8 cellular contexts compared by ENCODE assay signal in the genomic region with DNA sequence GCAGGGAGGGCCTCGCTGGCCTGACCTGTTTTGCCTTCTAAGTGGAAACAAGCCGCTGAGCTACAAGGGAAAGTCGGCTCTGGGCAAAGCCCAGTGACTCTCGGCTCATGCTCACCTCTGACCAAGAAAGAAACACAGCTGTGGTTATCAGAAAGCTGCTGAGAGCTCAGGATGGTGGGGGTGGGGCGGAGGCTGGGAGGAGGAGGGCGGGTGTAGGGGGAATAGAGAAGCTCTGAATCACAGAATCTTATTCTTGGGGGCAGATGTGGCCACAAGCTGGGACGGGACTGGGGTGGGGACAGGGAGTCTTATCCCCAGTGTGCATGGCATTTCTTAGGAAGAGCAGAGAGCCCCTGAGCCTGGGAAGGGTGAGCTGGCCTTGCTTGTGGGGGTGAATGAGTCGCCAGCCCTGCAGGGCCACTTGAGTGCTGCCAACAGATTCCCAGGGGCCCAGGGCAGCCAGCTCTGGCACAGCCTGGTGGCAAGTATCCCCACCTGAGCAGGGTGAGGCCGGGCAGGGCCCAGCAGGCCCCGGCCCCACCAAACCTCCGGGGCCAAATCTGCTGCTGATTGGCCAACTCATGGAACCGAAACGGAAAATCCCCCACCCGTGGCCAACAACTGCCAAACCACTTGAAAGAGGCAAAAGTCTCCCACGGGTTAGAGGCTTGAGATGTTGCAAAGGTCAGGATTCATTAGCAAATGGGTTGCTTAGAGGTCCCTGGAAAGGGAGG.
DNase-seq lines count a peak whose midpoint lies in the region; ATAC-seq and FAIRE-seq lines count a peak whose summit lies in the region.
"Had no signal": no experiment of that assay in that cellular context is flagged by ENCODE, and none has a peak within 500 bp of the region (broad histone marks: within the 10 kb centered on the region; RNA-seq: fewer than 3 reads in every experiment).

No MANE protein-coding gene starts in this region.

- DNase-seq in RCC 7860 (ENCODE audit: low spot score) (peak; percentile 93), iris pigment epithelial cell (ENCODE audit: low read depth) (peak; percentile 92), NCI-H526 (lab: John Stamatoyannopoulos, UW) (no peak)
- DNase-seq in activated naive CD8-positive, alpha-beta T cell treated with anti-CD3 and anti-CD28 coated beads, Interleukin-2, amount 50 U/mL, for 16 hours (ENCODE audit: low read depth, low spot score) = peak; percentile 28
- peak; percentile 59 to 69 for DNase-seq in stimulated activated CD4-positive, alpha-beta T cell treated with anti-CD3 and anti-CD28 coated beads, Interleukin-2, amount 100 ng/mL, for 48 hours

- peak; percentile 74 for FAIRE-seq in RCC 7860 (lab: Jason Lieb, UNC)
- FAIRE-seq: islet of Langerhans had no signal

- ATAC-seq in GM18909 (IDR thresholded peaks at IDR 0.05; ENCODE audit: poor library complexity, unreplicated experiment) (peak; percentile 71), HG02973 (IDR thresholded peaks at IDR 0.05; ENCODE audit: unreplicated experiment) (peak; percentile 61)

Comparison
In these comparisons a context has a peak if more than half of its experiments do, and no peak if none do; other contexts are left out.
1. DNase-seq: peak in RCC 7860 (single experiment), activated naive CD8-positive, alpha-beta T cell treated with anti-CD3 and anti-CD28 coated beads, Interleukin-2, amount 50 U/mL, for 16 hours (single experiment), iris pigment epithelial cell (single experiment) and stimulated activated CD4-positive, alpha-beta T cell treated with anti-CD3 and anti-CD28 coated beads, Interleukin-2, amount 100 ng/mL, for 48 hours (2 of 2); none in NCI-H526 (0 of 2).